Comparison of ENCODE assay signal across 8 cellular contexts in the genomic region with DNA sequence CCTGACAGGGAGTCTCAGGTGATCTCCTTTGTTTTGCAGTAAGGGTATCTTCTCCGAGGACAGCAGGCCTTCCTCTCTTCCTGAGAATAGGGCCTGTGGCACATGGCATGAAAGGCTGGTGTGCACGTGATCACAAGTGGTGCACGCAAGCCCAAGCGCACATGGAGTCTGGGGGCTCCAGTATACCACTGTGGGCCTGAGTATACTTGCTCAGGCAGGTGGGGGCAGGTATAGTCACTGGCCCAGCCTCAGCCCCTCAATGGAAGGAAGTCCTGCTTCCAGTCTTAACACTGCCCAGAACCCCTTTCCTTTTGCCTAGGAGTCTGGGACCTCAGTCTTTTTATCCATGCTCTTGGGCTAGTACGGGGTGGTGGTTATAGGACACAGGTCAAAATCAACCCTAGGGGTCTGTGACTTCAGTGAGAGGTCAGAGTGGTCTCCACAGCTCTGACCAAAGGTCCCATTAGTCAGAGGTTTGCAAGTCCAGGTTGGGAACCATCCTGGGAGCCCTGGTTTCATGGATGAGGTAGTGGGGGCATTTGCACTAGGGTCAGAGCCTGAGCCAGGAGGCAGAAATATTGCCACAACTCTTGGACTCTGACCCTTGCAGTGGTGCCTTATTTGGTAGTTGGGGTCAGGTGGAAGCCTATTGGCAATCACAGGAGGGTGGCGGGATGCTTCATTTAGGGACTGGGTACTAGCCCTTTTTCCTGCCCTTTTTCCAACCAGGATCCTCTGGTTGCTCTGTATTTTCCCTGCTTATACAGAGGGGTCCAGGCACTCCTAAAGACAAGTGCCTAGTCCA. TPM values are rescaled to one million over a fixed set of nuclear protein-coding genes. Genes with fewer than 3 reads are reported as not detected.
A peak's percentile ranks its signal among the peaks of the same experiment; 100 is the strongest.
DNase-seq lines count a peak whose midpoint lies in the region; ATAC-seq and TF ChIP-seq lines count a peak whose summit lies in the region.

No MANE protein-coding gene starts in this region.

- H3K9me2 ChIP-seq in Loucy (replicated peaks; ENCODE audit: low read depth, low read length) = no peaks in the 10 kb centered on the region

- H3F3A ChIP-seq in Loucy (ENCODE audit: low read depth) = no peaks in the 10 kb centered on the region

- H3K4me3 Mint-ChIP-seq in natural killer cell treated with Interleukin-12 subunit alpha and Interleukin-12 subunit beta and Interleukin-15 and Interleukin-18, amount 100 ng/mL, for 72 hours = peak overlapping the region; percentile 92

- H3K4me3 ChIP-seq in BJ (ENCODE audit: low read depth, low read length) = peak overlapping the region; percentile 96; the same call in 1 of the 2 replicates
- peak overlapping the region; percentile 94 for H3K4me3 ChIP-seq in Loucy (ENCODE audit: low read length, poor library complexity, severe bottlenecking)
- peak overlapping the region in 58 of 59 donors; percentile 57 to 97 (median 84) for H3K4me3 ChIP-seq in dorsolateral prefrontal cortex

- H3K9me3 Mint-ChIP-seq in natural killer cell treated with Interleukin-12 subunit alpha and Interleukin-12 subunit beta and Interleukin-15 and Interleukin-18, amount 100 ng/mL, for 72 hours = no peaks in the 10 kb centered on the region

- TF ChIP-seq CTCF in BJ (IDR thresholded peaks at IDR 0.05; ENCODE audit: insufficient read depth, low read depth, low read length) = no peak
- TF ChIP-seq CTCF in Loucy (conservative IDR thresholded peaks at IDR 0.05; ENCODE audit: low read length) = no peak
- TF ChIP-seq CTCF in dorsolateral prefrontal cortex (IDR thresholded peaks at IDR 0.05 in 54 of 56, conservative IDR thresholded peaks at IDR 0.05 in 2 of 56; ENCODE audit: low read depth in 1 of 56, partially characterized antibody in 56 of 56) = no peak

- H2AFZ ChIP-seq in Loucy (ENCODE audit: low read length) = peak overlapping the region; percentile 94

- H3K9ac ChIP-seq in Loucy (ENCODE audit: low read depth, low read length, poor library complexity, severe bottlenecking) = peak overlapping the region; percentile 84

- H3K27me3 Mint-ChIP-seq in natural killer cell treated with Interleukin-12 subunit alpha and Interleukin-12 subunit beta and Interleukin-15 and Interleukin-18, amount 100 ng/mL, for 72 hours = no peaks in the 10 kb centered on the region

- ATAC-seq in natural killer cell treated with Interleukin-12 subunit alpha and Interleukin-12 subunit beta and Interleukin-15 and Interleukin-18, amount 100 ng/mL, for 72 hours = no peak
- no peak for ATAC-seq in HG03159 (IDR thresholded peaks at IDR 0.05; ENCODE audit: unreplicated experiment)

- peaks cover 19 to 33% of the 10 kb centered on the region in 2 donors for H3K4me1 Mint-ChIP-seq in natural killer cell treated with Interleukin-12 subunit alpha and Interleukin-12 subunit beta and Interleukin-15 and Interleukin-18, amount 100 ng/mL, for 72 hours (ENCODE audit: low read depth in 2 of 2)

- intact Hi-C loops in dorsolateral prefrontal cortex (cut with DNase I) = no loop called here

- H3K27me3 ChIP-seq in BJ (ENCODE audit: control insufficient read depth, insufficient read depth, low read length) (no peaks in the 10 kb centered on the region), Loucy (ENCODE audit: insufficient read depth, low read length, poor library complexity, severe bottlenecking) (peaks cover 46% of the 10 kb centered on the region), dorsolateral prefrontal cortex (peaks cover 0 to 21% (median 0%) of the 10 kb centered on the region in 45 donors)

- no peaks in the 10 kb centered on the region for H3K9me3 ChIP-seq in Loucy (ENCODE audit: insufficient read depth, low read depth, low read length)

- POLR2A ChIA-PET in BJ (lab: Charles Lee) = no interaction called here

- H3K27ac Mint-ChIP-seq in natural killer cell treated with Interleukin-12 subunit alpha and Interleukin-12 subunit beta and Interleukin-15 and Interleukin-18, amount 100 ng/mL, for 72 hours = peak overlapping the region; percentile 90 to 95

- CTCF ChIA-PET in BJ (lab: Yijun Ruan, JAX) = no interaction called here

- H4K20me1 ChIP-seq in Loucy (ENCODE audit: insufficient read depth, low read length, poor library complexity, severe bottlenecking) = no peaks in the 10 kb centered on the region

- peaks cover 17% of the 10 kb centered on the region for H3K4me1 ChIP-seq in Loucy (ENCODE audit: insufficient read depth, low read length, poor library complexity, severe bottlenecking)

- H3K36me3 ChIP-seq in BJ (ENCODE audit: control insufficient read depth, insufficient read depth, low read length) = peaks cover 17% of the 10 kb centered on the region
- H3K36me3 ChIP-seq in Loucy (ENCODE audit: insufficient read depth, low read length) = peaks cover 6% of the 10 kb centered on the region; the same call in 1 of the 2 replicates

- H3K79me2 ChIP-seq in Loucy (ENCODE audit: insufficient read depth, low read length) = peaks cover 22% of the 10 kb centered on the region

- H3K27ac ChIP-seq in dorsolateral prefrontal cortex = peak overlapping the region in 48 of 59 donors; percentile 42 to 94 (median 85)

- peaks cover 12% of the 10 kb centered on the region for H3K36me3 Mint-ChIP-seq in natural killer cell treated with Interleukin-12 subunit alpha and Interleukin-12 subunit beta and Interleukin-15 and Interleukin-18, amount 100 ng/mL, for 72 hours

- H3K4me2 ChIP-seq in Loucy (ENCODE audit: low read depth, low read length, poor library complexity, severe bottlenecking) = peak overlapping the region; percentile 65

- DNase-seq in BJ (ENCODE audit: low read depth) (no peak), dorsolateral prefrontal cortex (no peak), NAMALWA (ENCODE audit: low spot score) (no peak), DMS79 treated with DMSO at 0.1 percent for 48 hours (lab: John Stamatoyannopoulos, UW) (no peak), 8988T (no peak)
- no peak for DNase-seq in natural killer cell treated with Interleukin-12 subunit alpha and Interleukin-12 subunit beta and Interleukin-15 and Interleukin-18, amount 100 ng/mL, for 72 hours (ENCODE audit: low spot score)

RNA-seq across cellular contexts. Expression of gene CCDC71, which starts 0.8 kb away (rescaled TPM):
- 23.1 and 33.3 TPM in 2 replicates for polyA plus RNA-seq in BJ (2011; rRNA removed)
- polyA minus RNA-seq in BJ (2011; rRNA and poly(A)+ RNA removed) = 30.9 and 49.3 TPM in 2 replicates
- 10 to 100 TPM in 111 of 120 experiments, 1 to 10 TPM in 9; 8.3 to 19.2 (median 13.6) TPM for total RNA-seq in dorsolateral prefrontal cortex
- 10 to 100 TPM; 21.0 to 24.7 TPM for total RNA-seq in natural killer cell treated with Interleukin-12 subunit alpha and Interleukin-12 subunit beta and Interleukin-15 and Interleukin-18, amount 100 ng/mL, for 72 hours

RNA-seq across cellular contexts. Expression of gene KLHDC8B, which starts 4.4 kb away (rescaled TPM):
- 33.8 and 47.8 TPM in 2 replicates for polyA plus RNA-seq in BJ (2011; rRNA removed)
- 18.6 and 23.2 TPM in 2 replicates for polyA minus RNA-seq in BJ (2011; rRNA and poly(A)+ RNA removed)
- total RNA-seq in dorsolateral prefrontal cortex = 10 to 100 TPM in 119 of 120 experiments, 1 to 10 TPM in 1; 8.7 to 33.5 (median 21.1) TPM
- 1 to 10 TPM; 1.3 to 3.1 TPM for total RNA-seq in natural killer cell treated with Interleukin-12 subunit alpha and Interleukin-12 subunit beta and Interleukin-15 and Interleukin-18, amount 100 ng/mL, for 72 hours

RNA-seq across cellular contexts. Expression of gene LAMB2, which starts 34.1 kb away (rescaled TPM):
- 967 and 1,544 TPM in 2 replicates for polyA plus RNA-seq in BJ (2011; rRNA removed)
- 419 and 530 TPM in 2 replicates for polyA minus RNA-seq in BJ (2011; rRNA and poly(A)+ RNA removed)
- 100 to 1,000 TPM in 26 of 120 experiments, 10 to 100 TPM in 94; 38.5 to 204 (median 77.6) TPM for total RNA-seq in dorsolateral prefrontal cortex
- total RNA-seq in natural killer cell treated with Interleukin-12 subunit alpha and Interleukin-12 subunit beta and Interleukin-15 and Interleukin-18, amount 100 ng/mL, for 72 hours = not detected

RNA-seq across cellular contexts. Expression of gene USP19, which starts 46.3 kb away (rescaled TPM):
- polyA plus RNA-seq in BJ (2011; rRNA removed) = 32.9 and 54.6 TPM in 2 replicates
- polyA minus RNA-seq in BJ (2011; rRNA and poly(A)+ RNA removed) = 68.0 and 97.6 TPM in 2 replicates
- 10 to 100 TPM; 46.6 to 83.3 (median 64.9) TPM for total RNA-seq in dorsolateral prefrontal cortex
- total RNA-seq in natural killer cell treated with Interleukin-12 subunit alpha and Interleukin-12 subunit beta and Interleukin-15 and Interleukin-18, amount 100 ng/mL, for 72 hours = 10 to 100 TPM; 54.4 to 65.0 TPM

Comparison
In these comparisons a context has a peak if more than half of its experiments do, and no peak if none do; other contexts are left out.
1. RNA of gene LAMB2, which starts 34.1 kb away (total RNA-seq): 38.5 to 204 TPM in dorsolateral prefrontal cortex; not detected in natural killer cell treated with Interleukin-12 subunit alpha and Interleukin-12 subunit beta and Interleukin-15 and Interleukin-18, amount 100 ng/mL, for 72 hours; every median in the first group is over 10 times any median in the second.
2. Peak in every context shown above with its lines, with median percentiles within 50 percentile points of each other: H3K4me3 ChIP-seq.